In genomic region chr12:1830981-1831930, GRCh38 we compare ENCODE assay signal across 8 cellular contexts. TPM values are rescaled to one million over a fixed set of nuclear protein-coding genes. Genes with fewer than 3 reads are reported as not detected.
DNase-seq lines count a peak whose midpoint lies in the region; ATAC-seq, FAIRE-seq and TF ChIP-seq lines count a peak whose summit lies in the region.

No MANE protein-coding gene starts in this region.

- TF ChIP-seq EP300 in A549 (IDR thresholded peaks at IDR 0.05) (no peak), K562 (IDR thresholded peaks at IDR 0.05; ENCODE audit: low read length) (no peak)

- ATAC-seq in A549 = peak; percentile 53 to 58; a peak in 4 of 6 replicates
- peak; percentile 78 for ATAC-seq in K562
- ATAC-seq in GM21447 (IDR thresholded peaks at IDR 0.05; ENCODE audit: unreplicated experiment) = no peak

- POLR2A ChIA-PET in A549 (lab: Yijun Ruan, JAX) (no interaction called here), K562 (lab: Yijun Ruan, JAX) (interaction anchor here (0.7 to 1.2 kb wide), 2 partner anchors 18 to 25 kb away, joined by 3 read pairs; no protein-coding TSS in a partner anchor)

- CTCF ChIA-PET in A549 (lab: Yijun Ruan, JAX) (interaction anchor here (1.0 to 1.3 kb wide), 3 partner anchors 109 to 441 kb away, joined by 3 to 4 read pairs (median 3); no protein-coding TSS in a partner anchor), K562 (lab: Yijun Ruan, JAX; ENCODE audit: low intra/inter-chr PET ratio) (no interaction called here)

- FAIRE-seq in A549 (lab: Jason Lieb, UNC) = no peak
- FAIRE-seq in K562 (lab: Jason Lieb, UNC) = no peak
- FAIRE-seq in kidney (lab: Jason Lieb, UNC) = no peak

- no peak overlapping the region for H2AFZ ChIP-seq in K562 (ENCODE audit: low read depth, low read length)

- H4K20me1 ChIP-seq in K562 (replicated peaks; ENCODE audit: control insufficient read depth, insufficient read depth, low read length) = peaks cover 11% of the 10 kb centered on the region; the same call in 1 of the 2 replicates

- H3K27ac ChIP-seq in A549 (no peak overlapping the region), K562 (ENCODE audit: extremely low read depth, low read depth, low read length) (no peak overlapping the region), kidney (ENCODE audit: low read depth in 2 of 2, low read length in 2 of 2) (no peak overlapping the region)
- H3K27ac ChIP-seq in effector memory CD4-positive, alpha-beta T cell (ENCODE audit: insufficient read depth, low read length, poor library complexity, severe bottlenecking) = no peak overlapping the region

- 22% methylated on average over 25 of the region's 34 CpGs for WGBS in A549 (ENCODE audit: missing lambda C conversion rate)
- WGBS in K562 (ENCODE audit: insufficient coverage, low coverage, missing lambda C conversion rate) = 6% methylated on average over 20 of the region's 34 CpGs

- no peaks in the 10 kb centered on the region for H3K79me2 ChIP-seq in K562 (ENCODE audit: control insufficient read depth, insufficient read depth, low read length)

- H3K4me2 ChIP-seq in A549 (no peak overlapping the region), K562 (ENCODE audit: insufficient read depth, low read length) (no peak overlapping the region)

- no peaks in the 10 kb centered on the region for H3K9me3 ChIP-seq in A549
- H3K9me3 ChIP-seq in K562 (replicated peaks; ENCODE audit: control insufficient read depth, insufficient read depth, low read depth, low read length) = no peaks in the 10 kb centered on the region
- H3K9me3 ChIP-seq in kidney (ENCODE audit: control insufficient read depth in 1 of 2, low read length in 2 of 2) = no peaks in the 10 kb centered on the region
- no peaks in the 10 kb centered on the region for H3K9me3 ChIP-seq in effector memory CD4-positive, alpha-beta T cell (ENCODE audit: control insufficient read depth, low read length)

- H3K4me1 ChIP-seq in A549 (no peaks in the 10 kb centered on the region), K562 (replicated peaks in 1 of 2; ENCODE audit: control insufficient read depth in 2 of 2, insufficient read depth in 2 of 2, low read length in 2 of 2) (peaks cover 0 to 18% of the 10 kb centered on the region in 2 experiments; a peak in 2 of 5 replicates), kidney (ENCODE audit: control insufficient read depth in 1 of 2, insufficient read depth in 1 of 2, low read depth in 1 of 2, low read length in 2 of 2) (peaks cover 0 to 3% of the 10 kb centered on the region in 2 donors)
- no peaks in the 10 kb centered on the region for H3K4me1 ChIP-seq in effector memory CD4-positive, alpha-beta T cell (ENCODE audit: control insufficient read depth, insufficient read depth, low read length, poor library complexity, severe bottlenecking)

- H3K27me3 ChIP-seq in K562 (ENCODE audit: control insufficient read depth in 2 of 2, insufficient read depth in 2 of 2, low read length in 2 of 2) = peaks cover 14 to 79% of the 10 kb centered on the region in 2 experiments; a peak in 4 of 5 replicates
- H3K27me3 ChIP-seq in effector memory CD4-positive, alpha-beta T cell (replicated peaks; ENCODE audit: control insufficient read depth, insufficient read depth, low read length, poor library complexity, severe bottlenecking) = peaks cover 11% of the 10 kb centered on the region

- H3K4me3 ChIP-seq in A549 = no peak overlapping the region
- H3K4me3 ChIP-seq in K562 = no peak overlapping the region
- no peak overlapping the region for H3K4me3 ChIP-seq in kidney (ENCODE audit: low read length in 2 of 2)
- no peak overlapping the region for H3K4me3 ChIP-seq in effector memory CD4-positive, alpha-beta T cell (ENCODE audit: insufficient read depth, low read depth, low read length, poor library complexity, severe bottlenecking)

- no peak for TF ChIP-seq POLR2A in A549 (IDR thresholded peaks at IDR 0.05; ENCODE audit: low read length)
- no peak for TF ChIP-seq POLR2A in K562 (conservative IDR thresholded peaks at IDR 0.05)

- intact Hi-C loops in K562 (cut with micrococcal nuclease) (no loop called here), kidney (cut with DNase I) (no loop called here)

- H3K36me3 ChIP-seq in K562 (ENCODE audit: control insufficient read depth, insufficient read depth, low read length) (no peaks in the 10 kb centered on the region), kidney (ENCODE audit: control insufficient read depth in 1 of 2, insufficient read depth in 2 of 2, low read length in 2 of 2) (no peaks in the 10 kb centered on the region)
- H3K36me3 ChIP-seq in effector memory CD4-positive, alpha-beta T cell (ENCODE audit: control insufficient read depth, insufficient read depth, low read length) = no peaks in the 10 kb centered on the region

- DNase-seq in A549 (ENCODE audit: low read depth in 1 of 2, low spot score in 1 of 2) (peak in 1 of 2 experiments; percentile 28), HK-2 (ENCODE audit: unreplicated experiment) (peak; percentile 42), K562 (ENCODE audit: extremely low read depth in 1 of 4, low spot score in 3 of 4) (peak; percentile 44 to 65 (median 56)), kidney (peak; percentile 92), NCI-H526 (lab: John Stamatoyannopoulos, UW) (no peak), NCI-H446 (lab: John Stamatoyannopoulos, UW) (no peak)
- no peak for DNase-seq in effector memory CD4-positive, alpha-beta T cell

- no peaks in the 10 kb centered on the region for H3K9me1 ChIP-seq in K562 (ENCODE audit: control insufficient read depth, insufficient read depth, low read length)

- no peak for TF ChIP-seq RAD21 in A549 (conservative IDR thresholded peaks at IDR 0.05 in 1 of 2, IDR thresholded peaks at IDR 0.05 in 1 of 2)
- TF ChIP-seq RAD21 in K562 (CRISPR knock-in tag; conservative IDR thresholded peaks at IDR 0.05 in 1 of 2, IDR thresholded peaks at IDR 0.05 in 1 of 2) = no peak

- in situ Hi-C loops in K562 (cut with MboI) = no loop called here

- TF ChIP-seq CTCF in A549 (IDR thresholded peaks at IDR 0.05) (no peak), K562 (IDR thresholded peaks at IDR 0.05 in 2 of 3, conservative IDR thresholded peaks at IDR 0.05 in 1 of 3; ENCODE audit: insufficient read depth in 2 of 3, low read depth in 1 of 3, low read length in 3 of 3) (no peak), kidney (IDR thresholded peaks at IDR 0.05; ENCODE audit: borderline replicate concordance, extremely low read depth, insufficient read depth) (no peak)

- no peak overlapping the region for H3K9ac ChIP-seq in K562 (ENCODE audit: insufficient read depth in 1 of 2, low read depth in 2 of 2, low read length in 2 of 2)
- H3K9ac ChIP-seq in kidney (ENCODE audit: low read length in 2 of 2) = no peak overlapping the region

- BruUV-seq in K562 (replicated peaks; lab: Mats Ljungman, UMichigan) = no TSS peak

TF ChIP-seq in K562, 482 proteins besides CTCF, POLR2A, EP300 and RAD21 (continues in another document):
- no peak for TF ChIP-seq YBX1 (IDR thresholded peaks at IDR 0.05)
- TF ChIP-seq REST (CRISPR knock-in tag; IDR thresholded peaks at IDR 0.05; ENCODE audit: low read depth) = peak; percentile 96

RNA-seq across cellular contexts. Expression of gene LRTM2, which starts 10.9 kb away (rescaled TPM):
- not detected in 2 replicates for polyA plus RNA-seq in A549 (2011; rRNA removed)
- polyA plus RNA-seq in A549 (2012; cell fraction: cytosol; rRNA removed) = 0.03 TPM in 1 of 2 replicates, not detected in the other
- polyA plus RNA-seq in A549 (2012; cell fraction: nucleus; rRNA removed) = 0.02 TPM in 1 of 2 replicates, not detected in the other
- polyA plus RNA-seq in A549 (2017; fragmentation: RNase III; extraction: RNeasy Plus Mini Kit Qiagen cat#74134 plus additional on column Dnase treatment) = not detected in 3 replicates
- not detected in 2 replicates for polyA minus RNA-seq in A549 (2011; rRNA and poly(A)+ RNA removed)
- not detected in 2 replicates for total RNA-seq in K562 (2011; cell fraction: chromatin; rRNA removed; ENCODE audit: low replicate concordance)
- not detected in 2 replicates for total RNA-seq in K562 (2011; cell fraction: nucleolus; rRNA removed)
- total RNA-seq in K562 (2011; cell fraction: nucleoplasm; rRNA removed) = not detected in 2 replicates
- not detected in 2 replicates for total RNA-seq in K562 (2014; rRNA removed)
- not detected in 2 replicates for total RNA-seq in K562 (2014; rRNA removed; fragmentation: Illumina TruSeq; extraction: Trizol)
- not detected in 2 replicates for total RNA-seq in K562 (2015; rRNA removed; fragmentation: Illumina TruSeq; extraction: Trizol)
- total RNA-seq in K562 (2021) = not detected in 2 replicates
- not detected in 2 replicates for polyA plus RNA-seq in K562 (2011; rRNA removed)
- polyA plus RNA-seq in K562 (2011; cell fraction: cytosol; rRNA removed) = not detected in 2 replicates
- polyA plus RNA-seq in K562 (2011; cell fraction: nucleus; rRNA removed) = not detected in 2 replicates
- polyA plus RNA-seq in K562 (2012) = not detected in 2 replicates
- not detected in 2 replicates for polyA plus RNA-seq in K562 (2014; fragmentation: Illumina TruSeq; extraction: Trizol)
- polyA plus RNA-seq in K562 (2014; fragmentation: Nextera tagmentation; extraction: Ambion mirVana) = not detected
- polyA plus RNA-seq in K562 (2014; rRNA removed) = 0.09 TPM in 1 of 2 replicates, not detected in the other
- not detected in 2 replicates for polyA minus RNA-seq in K562 (2011; rRNA and poly(A)+ RNA removed)
- polyA minus RNA-seq in K562 (2011; cell fraction: cytosol; rRNA and poly(A)+ RNA removed) = not detected in 2 replicates
- not detected in 2 replicates for polyA minus RNA-seq in K562 (2011; cell fraction: nucleus; rRNA and poly(A)+ RNA removed)
- total RNA-seq in kidney = not detected
- not detected for polyA plus RNA-seq in kidney (ENCODE audit: insufficient read depth, low read depth, low replicate concordance)

Comparison
In these comparisons a context has a peak if more than half of its experiments do, and no peak if none do; other contexts are left out.
1. DNase-seq: peak in HK-2 (single experiment), K562 (4 of 4) and kidney (single experiment); none in NCI-H526 (0 of 2), NCI-H446 (0 of 2) and effector memory CD4-positive, alpha-beta T cell (0 of 3).
2. Of the 35 proteins assayed by ChIP-seq in both K562 and A549: peak only in K562: EHMT2; only in A549: none; in both: REST; in neither: 33.